In genomic region chr1:228488107-228488817, GRCh38 we compare ENCODE assay signal across 8 cellular contexts.
DNase-seq lines count a peak whose midpoint lies in the region; ATAC-seq and TF ChIP-seq lines count a peak whose summit lies in the region.

No MANE protein-coding gene starts in this region.

- H3K9me3 ChIP-seq in duodenal mucosa (ENCODE audit: control insufficient read depth in 1 of 2, low read length in 2 of 2) (no peaks in the 10 kb centered on the region), neuron (ENCODE audit: low read length) (no peaks in the 10 kb centered on the region)

- H3K27ac ChIP-seq in duodenal mucosa (ENCODE audit: low read depth, low read length), result no peak overlapping the region

- DNase-seq in GM10266 (ENCODE audit: extremely low spot score) (peak; percentile 59), NAMALWA (ENCODE audit: low spot score) (peak; percentile 39), UCSD-AML1 (lab: John Stamatoyannopoulos, UW; ENCODE audit: unreplicated experiment) (no peak), NCI-H2227 treated with DMSO at 0.1 percent for 48 hours (lab: John Stamatoyannopoulos, UW) (no peak)

- H3K4me3 ChIP-seq in duodenal mucosa (ENCODE audit: low read depth in 1 of 2, low read length in 2 of 2) (peak overlapping the region; percentile 80 to 99), neuron (ENCODE audit: low read length) (peak overlapping the region; percentile 86)

- H3K4me1 ChIP-seq in duodenal mucosa (ENCODE audit: control insufficient read depth in 1 of 2, insufficient read depth in 2 of 2, low read length in 2 of 2), result peaks cover 14% of the 10 kb centered on the region in 2 donors
- peaks cover 14% of the 10 kb centered on the region for H3K4me1 ChIP-seq in neuron (ENCODE audit: insufficient read depth, low read length)

- no peaks in the 10 kb centered on the region for H3K27me3 ChIP-seq in duodenal mucosa (ENCODE audit: control insufficient read depth in 1 of 2, insufficient read depth in 2 of 2, low read length in 2 of 2)
- H3K27me3 ChIP-seq in neuron (ENCODE audit: insufficient read depth, low read length), result no peaks in the 10 kb centered on the region

- H3K36me3 ChIP-seq in duodenal mucosa (ENCODE audit: control insufficient read depth in 1 of 2, insufficient read depth in 2 of 2, low read length in 2 of 2) (peaks cover 5 to 26% of the 10 kb centered on the region in 2 donors), neuron (ENCODE audit: insufficient read depth, low read length) (peaks cover 38% of the 10 kb centered on the region)

- H2AFZ ChIP-seq in neuron (ENCODE audit: low read depth, low read length), result no peak overlapping the region

- TF ChIP-seq CTCF in GM10266 (IDR thresholded peaks at IDR 0.05; ENCODE audit: control insufficient read depth, insufficient read depth, low read depth, missing control alignments), result no peak

- peak overlapping the region; percentile 72 to 79 for H3K9ac ChIP-seq in duodenal mucosa (ENCODE audit: low read depth in 1 of 2, low read length in 2 of 2)

- ATAC-seq in GM19455 (IDR thresholded peaks at IDR 0.05; ENCODE audit: unreplicated experiment), result no peak
- ATAC-seq in GM21717 (IDR thresholded peaks at IDR 0.05; ENCODE audit: unreplicated experiment), result no peak

Comparison
In these comparisons a context has a peak if more than half of its experiments do, and no peak if none do; other contexts are left out.
1. DNase-seq: peak in GM10266 (single experiment) and NAMALWA (single experiment); none in UCSD-AML1 (single experiment) and NCI-H2227 treated with DMSO at 0.1 percent for 48 hours (single experiment).